In genomic region chr7:27106906-27107250, GRCh38 we compare ENCODE assay signal across 12 cellular contexts. TPM values are rescaled to one million over a fixed set of nuclear protein-coding genes. Genes with fewer than 3 reads are reported as not detected.
DNase-seq lines count a peak whose midpoint lies in the region; ATAC-seq and TF ChIP-seq lines count a peak whose summit lies in the region.
"Had no signal": no experiment of that assay in that cellular context is flagged by ENCODE, and none has a peak within 500 bp of the region (broad histone marks: within the 10 kb centered on the region; RNA-seq: fewer than 3 reads in every experiment).

No MANE protein-coding gene starts in this region.

- TF ChIP-seq CTCF in GM23338 (conservative IDR thresholded peaks at IDR 0.05; ENCODE audit: low read depth in 2 of 2) (no peak), breast epithelium (IDR thresholded peaks at IDR 0.05) (no peak), kidney epithelial cell (IDR thresholded peaks at IDR 0.05; ENCODE audit: insufficient read depth, low read length, poor library complexity, severe bottlenecking) (no peak), gastrocnemius medialis (IDR thresholded peaks at IDR 0.05 in 4 of 5, conservative IDR thresholded peaks at IDR 0.05 in 1 of 5) (no peak)

- H3K9me2 ChIP-seq in GM23338 (ENCODE audit: insufficient read depth) = no peaks in the 10 kb centered on the region

- no peak overlapping the region for H4K8ac ChIP-seq in trophoblast cell (ENCODE audit: low read depth, low read length)

- no peak overlapping the region for H2BK120ac ChIP-seq in trophoblast cell (ENCODE audit: insufficient read depth, low read length, poor library complexity)

- no peak overlapping the region for H3K18ac ChIP-seq in trophoblast cell (ENCODE audit: low read length)

- H3K9me3 Mint-ChIP-seq in GM23338 = peaks cover 11% of the 10 kb centered on the region; the same call in 2 of the 3 replicates

- H3K4me1 ChIP-seq in GM23338 (ENCODE audit: insufficient read depth) (peaks cover 25% of the 10 kb centered on the region), breast epithelium (no peaks in the 10 kb centered on the region), gastrocnemius medialis (peaks cover 14 to 25% of the 10 kb centered on the region in 2 donors), trophoblast cell (ENCODE audit: control insufficient read depth in 1 of 2, insufficient read depth in 2 of 2, low read length in 2 of 2) (peaks cover 6 to 7% of the 10 kb centered on the region in 2 experiments)

- H3K23ac ChIP-seq in trophoblast cell (ENCODE audit: low read length) = no peak overlapping the region

- peaks cover 44% of the 10 kb centered on the region for H3F3A ChIP-seq in GM23338 (replicated peaks; ENCODE audit: low read depth)

- no peaks in the 10 kb centered on the region for H3K79me1 ChIP-seq in trophoblast cell (ENCODE audit: low read length)

- no peak overlapping the region for H2AFZ ChIP-seq in GM23338
- H2AFZ ChIP-seq in trophoblast cell (ENCODE audit: insufficient read depth, low read length, poor library complexity) = no peak overlapping the region

- peaks cover 24% of the 10 kb centered on the region for H3K4me1 Mint-ChIP-seq in GM23338

- no peak for ATAC-seq in GM23338
- ATAC-seq in gastrocnemius medialis = no peak
- ATAC-seq in HG03039 (IDR thresholded peaks at IDR 0.05; ENCODE audit: unreplicated experiment) = no peak

- no peak overlapping the region for H3K27ac ChIP-seq in GM23338 (ENCODE audit: low read depth)
- peak overlapping the region; percentile 94 to 98 for H3K27ac ChIP-seq in breast epithelium
- peak overlapping the region; percentile 65 to 78 (median 76) for H3K27ac ChIP-seq in gastrocnemius medialis
- H3K27ac ChIP-seq in trophoblast cell (ENCODE audit: low read depth, low read length) = no peak overlapping the region

- H3K27ac Mint-ChIP-seq in GM23338 = no peak overlapping the region
- H3K27ac Mint-ChIP-seq: naive B cell had no signal

- TF ChIP-seq POLR2A in breast epithelium (IDR thresholded peaks at IDR 0.05) = no peak
- no peak for TF ChIP-seq POLR2A in gastrocnemius medialis (IDR thresholded peaks at IDR 0.05)

- WGBS in trophoblast cell (ENCODE audit: extremely low coverage, insufficient coverage, insufficient read length) = no CpG with 5 or more reads among the region's 15 CpGs

- in situ Hi-C loops in gastrocnemius medialis (cut with MboI; ENCODE audit: low sequenced_read_pairs in 4 of 4) = no loop called here

- no peak overlapping the region for H2AK5ac ChIP-seq in trophoblast cell (ENCODE audit: low read length)

- H3K4ac ChIP-seq in trophoblast cell (ENCODE audit: low read depth, low read length) = no peak overlapping the region

- no peak overlapping the region for H3K9ac ChIP-seq in trophoblast cell (ENCODE audit: low read length)

- H3K9me3 ChIP-seq in breast epithelium (no peaks in the 10 kb centered on the region), gastrocnemius medialis (no peaks in the 10 kb centered on the region), trophoblast cell (ENCODE audit: insufficient read depth, low read depth, low read length) (peaks cover 17% of the 10 kb centered on the region)

- peaks cover 76% of the 10 kb centered on the region for H4K20me1 ChIP-seq in GM23338 (replicated peaks; ENCODE audit: insufficient read depth)

- DNase-seq in GM23338 (ENCODE audit: low spot score) (no peak), breast epithelium (ENCODE audit: low spot score in 2 of 2) (no peak), kidney epithelial cell (ENCODE audit: low read depth) (no peak), gastrocnemius medialis (no peak), iPS-NIHi11 (ENCODE audit: low spot score) (no peak), trophoblast cell (no peak), NCI-H526 treated with DMSO at 0.1 percent for 48 hours (lab: John Stamatoyannopoulos, UW) (no peak)
- DNase-seq: amniotic stem cell; naive B cell; NCI-H2171 treated with DMSO at 0.1 percent for 48 hours; stimulated activated CD4-positive, alpha-beta T cell treated with anti-CD3 and anti-CD28 coated beads, Interleukin-12 subunit alpha, Interleukin-12 subunit beta, amount 100 ng/mL, for 4 hours had no signal

- no peak overlapping the region for H4K12ac ChIP-seq in trophoblast cell (ENCODE audit: low read depth, low read length)

- H3K4me2 ChIP-seq in GM23338 (peak overlapping the region; percentile 71), trophoblast cell (ENCODE audit: low read length) (no peak overlapping the region)

- H3K4me3 Mint-ChIP-seq in GM23338 = no peak overlapping the region; the same call in 2 of the 3 replicates
- H3K4me3 Mint-ChIP-seq: naive B cell had no signal

- intact Hi-C loops in breast epithelium (cut with DNase I; ENCODE audit: low total_unique reads) (no loop called here), gastrocnemius medialis (cut with DNase I; ENCODE audit: low total_unique reads) (no loop called here)

- H4K91ac ChIP-seq in trophoblast cell (ENCODE audit: low read depth, low read length) = no peak overlapping the region

- H3K36me3 Mint-ChIP-seq in GM23338 (ENCODE audit: low read depth) = no peaks in the 10 kb centered on the region; the same call in 2 of the 3 replicates

- H3K36me3 ChIP-seq in GM23338 (ENCODE audit: insufficient read depth) (no peaks in the 10 kb centered on the region), breast epithelium (no peaks in the 10 kb centered on the region), kidney epithelial cell (ENCODE audit: control insufficient read depth, insufficient read depth, low read length) (no peaks in the 10 kb centered on the region), gastrocnemius medialis (no peaks in the 10 kb centered on the region), trophoblast cell (ENCODE audit: control insufficient read depth in 1 of 2, insufficient read depth in 2 of 2, low read length in 2 of 2) (no peaks in the 10 kb centered on the region)

- H3K4me3 ChIP-seq in GM23338 = peak overlapping the region; percentile 41
- peak overlapping the region; percentile 37 to 83 (median 64) for H3K4me3 ChIP-seq in breast epithelium
- H3K4me3 ChIP-seq in kidney epithelial cell (ENCODE audit: low read depth, low read length) = peak overlapping the region; percentile 38
- peak overlapping the region; percentile 52 to 65 (median 54) for H3K4me3 ChIP-seq in gastrocnemius medialis
- no peak overlapping the region for H3K4me3 ChIP-seq in trophoblast cell (ENCODE audit: low read depth, low read length)

- no peak overlapping the region for H2BK5ac ChIP-seq in trophoblast cell (ENCODE audit: low read depth, low read length, poor library complexity)

- H3K27me3 ChIP-seq in GM23338 (ENCODE audit: insufficient read depth) (peaks cover 100% of the 10 kb centered on the region), breast epithelium (no peaks in the 10 kb centered on the region), kidney epithelial cell (ENCODE audit: control insufficient read depth, insufficient read depth, low read length) (no peaks in the 10 kb centered on the region), gastrocnemius medialis (no peaks in the 10 kb centered on the region), trophoblast cell (ENCODE audit: insufficient read depth, low read length) (peaks cover 91% of the 10 kb centered on the region)

- no peak overlapping the region for H2BK12ac ChIP-seq in trophoblast cell (ENCODE audit: low read length)

- no peak overlapping the region for H3K14ac ChIP-seq in trophoblast cell (ENCODE audit: low read length)

- peaks cover 100% of the 10 kb centered on the region for H3K27me3 Mint-ChIP-seq in GM23338 (ENCODE audit: insufficient read depth, low read depth, poor library complexity)

- no peaks in the 10 kb centered on the region for H3K79me2 ChIP-seq in GM23338 (replicated peaks; ENCODE audit: insufficient read depth)
- H3K79me2 ChIP-seq in trophoblast cell (ENCODE audit: control insufficient read depth, insufficient read depth, low read length, poor library complexity) = no peaks in the 10 kb centered on the region

TF ChIP-seq in GM23338, 12 proteins besides CTCF, POLR2A, EP300 and RAD21 (continues in another document):
- TF ChIP-seq STAT1 (IDR thresholded peaks at IDR 0.05; ENCODE audit: unreplicated experiment) = no peak

RNA-seq across cellular contexts. Expression of gene HOXA2, which starts 4.4 kb away (rescaled TPM):
- total RNA-seq in GM23338 (2014; rRNA removed; shearing (Covaris generic)) = not detected in 2 replicates
- not detected in 2 replicates for polyA plus RNA-seq in GM23338 (2016; fragmentation: Nextera tagmentation; extraction: Ambion mirVana)
- total RNA-seq in breast epithelium (1 to 10 TPM in 2 of 3 donors, under 1 TPM in 1; 0.80 to 5.4 (median 1.3) TPM), kidney epithelial cell (0.34 and 1.1 TPM in 2 replicates), gastrocnemius medialis (under 1 TPM in 3 of 4 donors, not detected in 1; 0.29 to 0.88 (median 0.38) TPM)
- not detected in 2 replicates for polyA plus RNA-seq in trophoblast cell (2013)

RNA-seq across cellular contexts. Expression of gene HOXA1, which starts 11.1 kb away (rescaled TPM):
- not detected in 2 replicates for total RNA-seq in GM23338 (2014; rRNA removed; shearing (Covaris generic))
- polyA plus RNA-seq in GM23338 (2016; fragmentation: Nextera tagmentation; extraction: Ambion mirVana) = not detected in 2 replicates
- total RNA-seq in breast epithelium (under 1 TPM; 0.33 to 0.80 (median 0.44) TPM), kidney epithelial cell (2.8 and 4.3 TPM in 2 replicates), gastrocnemius medialis (under 1 TPM in 2 of 4 donors, not detected in 2; 0.16 to 0.36 TPM)
- 0.05 and 0.06 TPM in 2 replicates for polyA plus RNA-seq in trophoblast cell (2013)

RNA-seq across cellular contexts. Expression of gene HOXA4, which starts 23.7 kb away (rescaled TPM):
- not detected in 2 replicates for total RNA-seq in GM23338 (2014; rRNA removed; shearing (Covaris generic))
- polyA plus RNA-seq in GM23338 (2016; fragmentation: Nextera tagmentation; extraction: Ambion mirVana) = not detected in 2 replicates
- total RNA-seq in breast epithelium = 1 to 10 TPM in 2 of 3 donors, under 1 TPM in 1; 0.80 to 2.8 (median 2.0) TPM
- total RNA-seq in kidney epithelial cell = 4.5 and 7.4 TPM in 2 replicates
- 1 to 10 TPM; 1.7 to 4.2 (median 2.9) TPM for total RNA-seq in gastrocnemius medialis
- 0.03 TPM in 1 of 2 replicates, not detected in the other for polyA plus RNA-seq in trophoblast cell (2013)

RNA-seq across cellular contexts. Expression of gene HOXA5, which starts 36.6 kb away (rescaled TPM):
- not detected in 2 replicates for total RNA-seq in GM23338 (2014; rRNA removed; shearing (Covaris generic))
- polyA plus RNA-seq in GM23338 (2016; fragmentation: Nextera tagmentation; extraction: Ambion mirVana) = not detected in 2 replicates
- total RNA-seq in breast epithelium (10 to 100 TPM; 11.5 to 48.7 (median 22.6) TPM), kidney epithelial cell (18.8 and 19.1 TPM in 2 replicates), gastrocnemius medialis (1 to 10 TPM; 2.7 to 7.1 (median 7.0) TPM)
- not detected in 2 replicates for polyA plus RNA-seq in trophoblast cell (2013)

RNA-seq across cellular contexts. Expression of gene HOXA6, which starts 40.7 kb away (rescaled TPM):
- not detected in 2 replicates for total RNA-seq in GM23338 (2014; rRNA removed; shearing (Covaris generic))
- polyA plus RNA-seq in GM23338 (2016; fragmentation: Nextera tagmentation; extraction: Ambion mirVana) = not detected in 2 replicates
- total RNA-seq in breast epithelium = 10 to 100 TPM in 1 of 3 donors, 1 to 10 TPM in 2; 7.9 to 16.0 (median 9.0) TPM
- 4.8 and 10.5 TPM in 2 replicates for total RNA-seq in kidney epithelial cell
- total RNA-seq in gastrocnemius medialis = 1 to 10 TPM; 2.6 to 5.6 (median 4.2) TPM
- not detected in 2 replicates for polyA plus RNA-seq in trophoblast cell (2013)

Comparison
In these comparisons a context has a peak if more than half of its experiments do, and no peak if none do; other contexts are left out.
1. H3K27ac ChIP-seq: peak in breast epithelium (2 of 2) and gastrocnemius medialis (4 of 4); none in GM23338 (single experiment) and trophoblast cell (single experiment).